ENCODE assay signal across 8 cellular contexts in the genomic region with DNA sequence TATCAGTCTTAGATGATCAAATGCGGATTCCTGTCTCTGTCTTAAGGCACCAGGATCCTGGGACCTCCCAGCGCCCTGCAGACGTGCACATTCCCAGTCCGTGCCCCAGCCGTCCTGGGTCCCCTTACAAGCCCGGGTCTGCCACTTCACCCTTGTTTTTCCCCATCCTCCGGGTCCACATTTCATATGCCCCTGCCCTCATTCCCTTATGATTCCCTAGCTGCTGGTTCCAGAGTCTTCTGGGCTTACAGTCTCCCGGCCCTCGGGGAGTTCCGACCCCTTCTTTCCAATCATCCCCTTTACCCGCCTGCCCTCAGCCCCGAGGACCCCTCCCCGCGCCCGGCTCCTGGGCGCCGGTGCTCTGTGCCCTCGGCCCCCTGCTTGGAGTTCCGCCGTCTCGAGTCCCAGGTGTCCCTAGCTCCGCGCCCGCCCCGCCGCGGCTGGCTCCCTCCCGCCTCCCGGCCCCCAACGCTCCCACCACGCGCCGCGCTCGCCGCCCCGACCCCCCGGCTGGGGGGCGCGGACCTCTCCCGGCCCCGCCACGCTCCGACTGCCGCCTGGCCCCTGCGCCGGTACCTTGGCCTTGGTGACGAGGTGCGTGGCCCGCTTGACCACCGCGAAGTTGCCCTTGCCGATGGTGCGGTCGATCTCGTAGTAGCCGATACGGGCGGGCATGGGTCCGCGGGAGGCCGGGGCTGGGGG. TPM values are rescaled to one million over a fixed set of nuclear protein-coding genes. Genes with fewer than 3 reads are reported as not detected.
A peak's percentile ranks its signal among the peaks of the same experiment; 100 is the strongest.
DNase-seq lines count a peak whose midpoint lies in the region; ATAC-seq and TF ChIP-seq lines count a peak whose summit lies in the region.

No MANE protein-coding gene starts in this region.

- peak overlapping the region; percentile 97 for H3K9ac ChIP-seq in OCI-LY1 (ENCODE audit: low read length)

- no peaks in the 10 kb centered on the region for H3F3A ChIP-seq in OCI-LY1 (ENCODE audit: insufficient read depth, low read length)

- H3K36me3 ChIP-seq in OCI-LY1 (ENCODE audit: insufficient read depth, low read length) (peaks cover 7% of the 10 kb centered on the region), right atrium auricular region (no peaks in the 10 kb centered on the region), psoas muscle (ENCODE audit: insufficient read depth in 1 of 2, low read depth in 1 of 2) (no peaks in the 10 kb centered on the region)

- H3K9me3 ChIP-seq in OCI-LY1 (ENCODE audit: low read length): no peaks in the 10 kb centered on the region
- no peaks in the 10 kb centered on the region for H3K9me3 ChIP-seq in right atrium auricular region
- no peaks in the 10 kb centered on the region for H3K9me3 ChIP-seq in psoas muscle

- peaks cover 52% of the 10 kb centered on the region for H3K79me2 ChIP-seq in OCI-LY1 (ENCODE audit: insufficient read depth, low read length)

- H3K27ac ChIP-seq in OCI-LY1 (ENCODE audit: low read depth, low read length, poor library complexity, severe bottlenecking): peak overlapping the region; percentile 88
- H3K27ac ChIP-seq in adipose tissue (ENCODE audit: low read depth, low read length): peak overlapping the region; percentile 80
- peak overlapping the region; percentile 91 to 95 for H3K27ac ChIP-seq in right atrium auricular region
- peak overlapping the region; percentile 93 for H3K27ac ChIP-seq in psoas muscle

- H2AFZ ChIP-seq in OCI-LY1 (ENCODE audit: low read length): no peak overlapping the region

- H4K20me1 ChIP-seq in OCI-LY1 (ENCODE audit: insufficient read depth, low read length): no peaks in the 10 kb centered on the region

- DNase-seq in activated naive CD4-positive, alpha-beta T cell treated with Interleukin-2 at 50 U/mL for 16 hours: peak; percentile 35
- no peak for DNase-seq in activated naive CD4-positive, alpha-beta T cell (lab: John Stamatoyannopoulos, UW)
- DNase-seq in right atrium auricular region (ENCODE audit: low spot score) (peak; percentile 61), psoas muscle (peak; percentile 53 to 61), SIG-M5 (lab: John Stamatoyannopoulos, UW) (no peak)

- TF ChIP-seq CTCF in OCI-LY1 (IDR thresholded peaks at IDR 0.05; ENCODE audit: low read length): no peak
- TF ChIP-seq CTCF in right atrium auricular region (IDR thresholded peaks at IDR 0.05): no peak
- TF ChIP-seq CTCF in psoas muscle (IDR thresholded peaks at IDR 0.05): no peak

- ATAC-seq in HG02885 (IDR thresholded peaks at IDR 0.05; ENCODE audit: poor library complexity, unreplicated experiment): peak; percentile 22
- ATAC-seq in psoas muscle: peak; percentile 6 to 31 (median 20)

- no peaks in the 10 kb centered on the region for H3K9me2 ChIP-seq in OCI-LY1 (ENCODE audit: low read depth, low read length)

- H3K4me1 ChIP-seq in OCI-LY1 (ENCODE audit: insufficient read depth, low read length, severe bottlenecking): peaks cover 35% of the 10 kb centered on the region
- H3K4me1 ChIP-seq in right atrium auricular region: peaks cover 0 to 59% of the 10 kb centered on the region in 2 donors
- peaks cover 57% of the 10 kb centered on the region for H3K4me1 ChIP-seq in psoas muscle

- peak overlapping the region; percentile 99 for H3K4me3 ChIP-seq in OCI-LY1 (ENCODE audit: low read depth, low read length, poor library complexity, severe bottlenecking)
- peak overlapping the region; percentile 89 to 93 for H3K4me3 ChIP-seq in right atrium auricular region
- peak overlapping the region; percentile 89 for H3K4me3 ChIP-seq in psoas muscle

- H3K27me3 ChIP-seq in OCI-LY1 (ENCODE audit: insufficient read depth, low read length) (no peaks in the 10 kb centered on the region), right atrium auricular region (no peaks in the 10 kb centered on the region), psoas muscle (ENCODE audit: insufficient read depth in 3 of 3, low read length in 2 of 3) (no peaks in the 10 kb centered on the region)

- intact Hi-C loops in psoas muscle (cut with DNase I): loop anchor here in 1 of 2 donors (5.0 kb wide), 2 partner anchors 50 to 105 kb away; no protein-coding TSS in a partner anchor

- H3K4me2 ChIP-seq in OCI-LY1 (ENCODE audit: low read length): peak overlapping the region; percentile 99

- 1 to 2% (median 1%) methylated on average over 41 to 62 of the region's 62 CpGs for whole genome bisulfite sequencing in adipose tissue, 3 donors
- 0 to 2% (median 1%) methylated on average over 40 to 62 of the region's 62 CpGs for WGBS in psoas muscle, 3 donors

RNA-seq across cellular contexts. Expression of a gene that starts 0.5 kb away (rescaled TPM):
- polyA plus RNA-seq in adipose tissue (10 to 100 TPM in 2 of 3 donors, 1 to 10 TPM in 1; 8.5 to 13.8 (median 11.2) TPM), psoas muscle (10 to 100 TPM; 16.3 to 22.2 (median 18.8) TPM)
- total RNA-seq in right atrium auricular region (10 to 100 TPM; 27.0 to 40.1 TPM), psoas muscle (10 to 100 TPM; 39.8 to 47.4 (median 42.8) TPM)

RNA-seq across cellular contexts. Expression of a gene that starts 46.4 kb away (rescaled TPM):
- polyA plus RNA-seq in adipose tissue (10 to 100 TPM in 2 of 3 donors, 1 to 10 TPM in 1; 8.1 to 35.5 (median 22.2) TPM), psoas muscle (10 to 100 TPM; 13.0 to 25.4 (median 17.4) TPM)
- total RNA-seq in right atrium auricular region (10 to 100 TPM; 41.1 to 65.8 TPM), psoas muscle (10 to 100 TPM; 30.8 to 46.3 (median 35.7) TPM)

Comparison
In these comparisons a context has a peak if more than half of its experiments do, and no peak if none do; other contexts are left out.
1. DNase-seq: peak in activated naive CD4-positive, alpha-beta T cell treated with Interleukin-2 at 50 U/mL for 16 hours (single experiment), right atrium auricular region (single experiment) and psoas muscle (2 of 2); none in activated naive CD4-positive, alpha-beta T cell (0 of 4) and SIG-M5 (single experiment).
2. Peak in every context shown above with its lines, with median percentiles within 50 percentile points of each other: H3K27ac ChIP-seq and H3K4me3 ChIP-seq.